Comparison of ENCODE assay signal across 17 cellular contexts in genomic region chr3:124268355-124268754, GRCh38.
"Had no signal": no experiment of that assay in that cellular context is flagged by ENCODE, and none has a peak within 500 bp of the region (broad histone marks: within the 10 kb centered on the region; RNA-seq: fewer than 3 reads in every experiment).

No MANE protein-coding gene starts in this region.

- H3K36me3 Mint-ChIP-seq: natural killer cell; stimulated activated effector memory CD8-positive, alpha-beta T cell treated with anti-CD3 and anti-CD28 coated beads, Interleukin-12 subunit alpha, Interleukin-12 subunit beta, amount 100 ng/mL, for 72 hours had no signal

- H3K27me3 Mint-ChIP-seq: progenitor cell of endocrine pancreas had no signal

- H3K27ac ChIP-seq: neural progenitor cell, pancreas, right lobe of liver, transverse colon had no signal

- DNase-seq: caudate nucleus; effector memory CD4-positive, alpha-beta T cell; foreskin melanocyte; mammary epithelial cell; natural killer cell; nucleus accumbens; right lobe of liver; stimulated activated CD4-positive, alpha-beta T cell treated with anti-CD3 and anti-CD28 coated beads, Interleukin-4, amount 100 ng/mL, for 1 hour; stimulated activated CD8-positive, alpha-beta memory T cell treated with anti-CD3 and anti-CD28 coated beads, Interleukin-4, amount 100 ng/mL, for 48 hours; stimulated activated naive CD8-positive, alpha-beta T cell treated with anti-CD3 and anti-CD28 coated beads, Interleukin-15, Interleukin-2, amounts not matched to agents 100 U/mL and 50 U/mL, for 24 hours; transverse colon had no signal

- H3K9me3 Mint-ChIP-seq: mesothelial cell of epicardium; natural killer cell; neural progenitor cell; stimulated activated effector memory CD8-positive, alpha-beta T cell treated with anti-CD3 and anti-CD28 coated beads, Interleukin-12 subunit alpha, Interleukin-12 subunit beta, amount 100 ng/mL, for 72 hours had no signal

- H3K9me3 ChIP-seq: pancreas, right lobe of liver, transverse colon had no signal

- H3K27me3 ChIP-seq: neural progenitor cell, pancreas, right lobe of liver, transverse colon had no signal

- H3K4me3 Mint-ChIP-seq: mesothelial cell of epicardium; natural killer cell; neural progenitor cell; stimulated activated effector memory CD8-positive, alpha-beta T cell treated with anti-CD3 and anti-CD28 coated beads, Interleukin-12 subunit alpha, Interleukin-12 subunit beta, amount 100 ng/mL, for 72 hours had no signal

- H3K4me1 Mint-ChIP-seq: natural killer cell; stimulated activated effector memory CD8-positive, alpha-beta T cell treated with anti-CD3 and anti-CD28 coated beads, Interleukin-12 subunit alpha, Interleukin-12 subunit beta, amount 100 ng/mL, for 72 hours had no signal

- H3K36me3 ChIP-seq: neural progenitor cell, pancreas, right lobe of liver, transverse colon had no signal

- H3K27ac Mint-ChIP-seq: mesothelial cell of epicardium; natural killer cell; progenitor cell of endocrine pancreas; stimulated activated effector memory CD8-positive, alpha-beta T cell treated with anti-CD3 and anti-CD28 coated beads, Interleukin-12 subunit alpha, Interleukin-12 subunit beta, amount 100 ng/mL, for 72 hours had no signal

- H3K4me3 ChIP-seq: neural progenitor cell, pancreas, right lobe of liver, transverse colon had no signal

- H3K4me1 ChIP-seq: pancreas, right lobe of liver had no signal

- ATAC-seq: left lobe of liver; natural killer cell; pancreas; stimulated activated effector memory CD8-positive, alpha-beta T cell treated with anti-CD3 and anti-CD28 coated beads, Interleukin-12 subunit alpha, Interleukin-12 subunit beta, amount 100 ng/mL, for 72 hours; stimulated activated naive CD8-positive, alpha-beta T cell treated with anti-CD3 and anti-CD28 coated beads, Interleukin-15, Interleukin-2, amounts not matched to agents 100 U/mL and 50 U/mL, for 24 hours had no signal
